In the genomic region with DNA sequence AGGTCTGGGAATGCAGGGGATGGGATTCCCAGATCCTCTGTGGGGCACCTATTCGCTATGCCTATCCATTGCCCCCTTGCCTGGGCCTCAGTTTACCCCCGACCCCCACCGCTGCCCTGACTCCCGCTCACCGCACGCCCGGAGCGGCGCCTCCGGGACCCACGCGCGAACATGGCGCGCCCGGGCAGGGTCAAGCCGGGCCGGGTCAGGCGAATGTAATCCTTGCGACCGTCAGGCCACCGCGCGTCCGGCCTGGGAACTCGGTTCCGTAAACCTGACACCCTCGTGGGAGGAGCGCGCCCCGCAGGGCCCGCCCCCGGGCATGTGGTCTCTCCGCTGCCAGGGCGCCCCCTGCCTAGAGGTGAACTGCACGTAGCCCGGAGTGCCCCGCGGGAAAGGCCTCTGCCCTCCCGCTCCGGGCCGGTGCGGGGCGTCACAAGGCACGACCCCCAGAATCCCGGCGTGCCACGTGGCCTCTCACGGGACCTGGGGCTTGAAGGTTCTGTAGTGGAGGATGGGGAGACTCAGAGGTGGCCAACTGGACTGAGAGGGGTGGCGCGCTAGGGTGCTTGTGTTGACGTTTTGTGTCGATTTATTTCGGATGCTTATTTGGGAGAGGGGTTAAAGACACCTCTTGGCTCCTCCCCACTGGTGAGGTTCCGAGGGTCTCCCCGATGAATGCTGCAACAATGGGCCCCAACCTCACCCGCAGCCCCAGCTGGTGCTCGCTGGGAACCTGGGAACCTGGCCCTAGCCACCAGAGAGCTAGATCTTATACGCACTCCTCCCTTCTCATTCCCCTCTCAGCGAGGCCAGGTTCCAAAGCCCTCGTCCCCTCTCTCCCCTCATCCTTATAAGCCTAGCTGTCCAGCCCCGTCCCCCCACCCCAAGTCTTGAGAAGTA, we compare ENCODE assay signal across 8 cellular contexts. TPM values are rescaled to one million over a fixed set of nuclear protein-coding genes. Genes with fewer than 3 reads are reported as not detected.
DNase-seq lines count a peak whose midpoint lies in the region; ATAC-seq and TF ChIP-seq lines count a peak whose summit lies in the region.

A gene with protein sequence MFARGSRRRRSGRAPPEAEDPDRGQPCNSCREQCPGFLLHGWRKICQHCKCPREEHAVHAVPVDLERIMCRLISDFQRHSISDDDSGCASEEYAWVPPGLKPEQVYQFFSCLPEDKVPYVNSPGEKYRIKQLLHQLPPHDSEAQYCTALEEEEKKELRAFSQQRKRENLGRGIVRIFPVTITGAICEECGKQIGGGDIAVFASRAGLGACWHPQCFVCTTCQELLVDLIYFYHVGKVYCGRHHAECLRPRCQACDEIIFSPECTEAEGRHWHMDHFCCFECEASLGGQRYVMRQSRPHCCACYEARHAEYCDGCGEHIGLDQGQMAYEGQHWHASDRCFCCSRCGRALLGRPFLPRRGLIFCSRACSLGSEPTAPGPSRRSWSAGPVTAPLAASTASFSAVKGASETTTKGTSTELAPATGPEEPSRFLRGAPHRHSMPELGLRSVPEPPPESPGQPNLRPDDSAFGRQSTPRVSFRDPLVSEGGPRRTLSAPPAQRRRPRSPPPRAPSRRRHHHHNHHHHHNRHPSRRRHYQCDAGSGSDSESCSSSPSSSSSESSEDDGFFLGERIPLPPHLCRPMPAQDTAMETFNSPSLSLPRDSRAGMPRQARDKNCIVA (minus strand): TSS at position 249 of the 903 bp plus-strand sequence. CDS start 76 bp downstream, at position 173.

- TF ChIP-seq CTCF in endodermal cell (conservative IDR thresholded peaks at IDR 0.05) (peak; percentile 65), mucosa of descending colon (IDR thresholded peaks at IDR 0.05) (no peak)

- peaks cover 11% of the 10 kb centered on the region for H3K36me3 Mint-ChIP-seq in endodermal cell (ENCODE audit: low read depth)
- peaks cover 7% of the 10 kb centered on the region for H3K36me3 Mint-ChIP-seq in stimulated activated naive CD8-positive, alpha-beta T cell treated with anti-CD3 and anti-CD28 coated beads, Interleukin-15, Interleukin-2, amounts not matched to agents 100 ng/mL and 50 ng/mL, for 24 hours (ENCODE audit: low read depth)

- no peaks in the 10 kb centered on the region for H3K9me3 ChIP-seq in endodermal cell (ENCODE audit: control insufficient read depth, low read length)
- no peaks in the 10 kb centered on the region for H3K9me3 ChIP-seq in mucosa of descending colon

- WGBS in endodermal cell (ENCODE audit: insufficient coverage in 1 of 2, insufficient read length in 1 of 2), 2 experiments, result 9% methylated on average over 62 of the region's 62 CpGs; no CpG with 5 or more reads in 1 of the 2 experiments

- no peak within 1 kb of the TSS for H3K9ac ChIP-seq in endodermal cell (ENCODE audit: extremely low read depth, low read length, poor library complexity, severe bottlenecking)

- H3K4me3 ChIP-seq in endodermal cell (ENCODE audit: low read length), result peak within 1 kb of the TSS; percentile 78
- H3K4me3 ChIP-seq in mucosa of descending colon, result peak within 1 kb of the TSS; percentile 11

- H3K4me1 ChIP-seq in endodermal cell (ENCODE audit: control insufficient read depth, insufficient read depth, low read length) (no peaks in the 10 kb centered on the region), mucosa of descending colon (ENCODE audit: low read depth) (no peaks in the 10 kb centered on the region)

- no peak within 1 kb of the TSS for H3K27ac ChIP-seq in endodermal cell (ENCODE audit: low read depth, low read length)

- peaks cover 7% of the 10 kb centered on the region for H3K36me3 ChIP-seq in endodermal cell (ENCODE audit: control insufficient read depth, insufficient read depth, low read length)
- H3K36me3 ChIP-seq in mucosa of descending colon (ENCODE audit: low read depth), result no peaks in the 10 kb centered on the region

- peak within 1 kb of the TSS; percentile 83 for H3K27ac Mint-ChIP-seq in endodermal cell
- peak within 1 kb of the TSS; percentile 82 for H3K27ac Mint-ChIP-seq in stimulated activated naive CD8-positive, alpha-beta T cell treated with anti-CD3 and anti-CD28 coated beads, Interleukin-15, Interleukin-2, amounts not matched to agents 100 ng/mL and 50 ng/mL, for 24 hours

- H3K9me3 Mint-ChIP-seq in endodermal cell, result peaks cover 70% of the 10 kb centered on the region
- no peaks in the 10 kb centered on the region for H3K9me3 Mint-ChIP-seq in stimulated activated naive CD8-positive, alpha-beta T cell treated with anti-CD3 and anti-CD28 coated beads, Interleukin-15, Interleukin-2, amounts not matched to agents 100 ng/mL and 50 ng/mL, for 24 hours

- intact Hi-C loops in mucosa of descending colon (cut with DNase I, micrococcal nuclease), result no loop called here

- no peaks in the 10 kb centered on the region for H3K27me3 ChIP-seq in endodermal cell (ENCODE audit: control insufficient read depth, insufficient read depth, low read length, poor library complexity, severe bottlenecking)

- DNase-seq in EH (ENCODE audit: low read depth) (peak; percentile 70), NCI-H526 (lab: John Stamatoyannopoulos, UW) (peak; percentile 44 to 84), endodermal cell (peak; percentile 93), mucosa of descending colon (peak; percentile 89 to 91 (median 89)), OCI-M2 (lab: John Stamatoyannopoulos, UW; ENCODE audit: unreplicated experiment) (no peak)
- DNase-seq in activated CD8-positive, alpha-beta memory T cell treated with anti-CD3 and anti-CD28 coated beads for 24 hours, result peak; percentile 86

- H3K4me3 Mint-ChIP-seq in endodermal cell, result peak within 1 kb of the TSS; percentile 58
- peak within 1 kb of the TSS; percentile 85 for H3K4me3 Mint-ChIP-seq in stimulated activated naive CD8-positive, alpha-beta T cell treated with anti-CD3 and anti-CD28 coated beads, Interleukin-15, Interleukin-2, amounts not matched to agents 100 ng/mL and 50 ng/mL, for 24 hours

- H3K27me3 Mint-ChIP-seq in endodermal cell (ENCODE audit: insufficient read depth), result no peaks in the 10 kb centered on the region
- H3K27me3 Mint-ChIP-seq in stimulated activated naive CD8-positive, alpha-beta T cell treated with anti-CD3 and anti-CD28 coated beads, Interleukin-15, Interleukin-2, amounts not matched to agents 100 ng/mL and 50 ng/mL, for 24 hours, result no peaks in the 10 kb centered on the region

- peak; percentile 33 for ATAC-seq in HG02759 (IDR thresholded peaks at IDR 0.05; ENCODE audit: unreplicated experiment)
- ATAC-seq in mucosa of descending colon, result peak; percentile 45

- H3K4me1 Mint-ChIP-seq in endodermal cell, result no peaks in the 10 kb centered on the region
- H3K4me1 Mint-ChIP-seq in stimulated activated naive CD8-positive, alpha-beta T cell treated with anti-CD3 and anti-CD28 coated beads, Interleukin-15, Interleukin-2, amounts not matched to agents 100 ng/mL and 50 ng/mL, for 24 hours (ENCODE audit: low read depth), result peaks cover 30% of the 10 kb centered on the region

RNA-seq across cellular contexts. Expression of the gene that starts here (rescaled TPM):
- total RNA-seq in endodermal cell, result 10 to 100 TPM; 10.7 to 12.0 TPM
- polyA plus RNA-seq in endodermal cell (2013, experiment 1 of 2), result 5.5 TPM
- polyA plus RNA-seq in endodermal cell (2013, experiment 2 of 2), result 5.5 TPM
- total RNA-seq in mucosa of descending colon, result 10 to 100 TPM; 12.5 to 15.6 (median 13.0) TPM
